Comparison of ENCODE assay signal across 1 cellular context in the genomic region with DNA sequence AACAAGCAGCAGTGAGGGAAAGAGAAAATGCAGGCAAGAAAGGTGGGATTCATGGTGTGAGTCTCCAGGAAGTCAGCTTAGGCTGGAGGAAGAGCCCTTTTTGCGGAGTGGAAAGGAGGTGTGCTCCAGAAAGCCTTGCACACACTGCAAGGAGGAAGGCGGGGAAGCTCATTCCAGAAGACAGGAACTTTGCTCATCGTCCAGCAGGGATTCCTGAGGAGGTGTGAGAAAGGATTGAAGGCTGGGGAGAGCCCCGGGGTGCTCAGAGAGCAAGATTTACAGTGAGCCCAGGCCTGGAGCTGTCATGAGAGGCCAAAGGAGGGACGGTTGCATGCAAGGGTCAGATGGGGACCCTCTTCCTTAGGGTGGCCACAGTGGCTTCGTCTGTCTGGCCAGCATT.
TF ChIP-seq lines count a peak whose summit lies in the region.

No MANE protein-coding gene starts in this region.

TF ChIP-seq in HepG2, 621 proteins besides CTCF, POLR2A, EP300 and RAD21:
- TF ChIP-seq, protein P1, sequence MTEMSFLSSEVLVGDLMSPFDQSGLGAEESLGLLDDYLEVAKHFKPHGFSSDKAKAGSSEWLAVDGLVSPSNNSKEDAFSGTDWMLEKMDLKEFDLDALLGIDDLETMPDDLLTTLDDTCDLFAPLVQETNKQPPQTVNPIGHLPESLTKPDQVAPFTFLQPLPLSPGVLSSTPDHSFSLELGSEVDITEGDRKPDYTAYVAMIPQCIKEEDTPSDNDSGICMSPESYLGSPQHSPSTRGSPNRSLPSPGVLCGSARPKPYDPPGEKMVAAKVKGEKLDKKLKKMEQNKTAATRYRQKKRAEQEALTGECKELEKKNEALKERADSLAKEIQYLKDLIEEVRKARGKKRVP (CRISPR knock-in tag; IDR thresholded peaks at IDR 0.05) = no peak
- TF ChIP-seq LCORL (IDR thresholded peaks at IDR 0.05) = no peak
- no peak for TF ChIP-seq LCORL (CRISPR knock-in tag; IDR thresholded peaks at IDR 0.05)
- TF ChIP-seq WIZ (CRISPR knock-in tag; IDR thresholded peaks at IDR 0.05) = no peak
- no peak for TF ChIP-seq ZSCAN22 (CRISPR knock-in tag; IDR thresholded peaks at IDR 0.05)
- no peak for TF ChIP-seq ATF1 (CRISPR knock-in tag; IDR thresholded peaks at IDR 0.05)
- TF ChIP-seq TARDBP (CRISPR knock-in tag; IDR thresholded peaks at IDR 0.05) = no peak
- TF ChIP-seq ZNF580 (CRISPR knock-in tag; IDR thresholded peaks at IDR 0.05; ENCODE audit: borderline replicate concordance, low read depth) = no peak
